In genomic region chr2:66717973-66718372, GRCh38 we compare ENCODE assay signal across 17 cellular contexts.
"Had no signal": no experiment of that assay in that cellular context is flagged by ENCODE, and none has a peak within 500 bp of the region (broad histone marks: within the 10 kb centered on the region; RNA-seq: fewer than 3 reads in every experiment).

No MANE protein-coding gene starts in this region.

- H3K4me1 ChIP-seq: esophagus squamous epithelium, gastroesophageal sphincter, tibial artery, upper lobe of right lung, vagina had no signal

- H3K4me1 Mint-ChIP-seq: naive thymus-derived CD8-positive, alpha-beta T cell had no signal

- H3K36me3 Mint-ChIP-seq: naive thymus-derived CD8-positive, alpha-beta T cell had no signal

- ATAC-seq: effector memory CD8-positive, alpha-beta T cell; gastroesophageal sphincter; left lobe of liver; mucosa of descending colon; naive thymus-derived CD8-positive, alpha-beta T cell; sciatic nerve; upper lobe of right lung had no signal

- H3K36me3 ChIP-seq: esophagus squamous epithelium, gastroesophageal sphincter, neutrophil, tibial artery, upper lobe of right lung, vagina had no signal

- H3K4me3 ChIP-seq: esophagus squamous epithelium, gastroesophageal sphincter, mucosa of descending colon, tibial artery, upper lobe of right lung, vagina had no signal

- H3K27ac ChIP-seq: esophagus squamous epithelium, gastroesophageal sphincter, neutrophil, tibial artery, upper lobe of right lung, vagina had no signal

- DNase-seq: effector memory CD8-positive, alpha-beta T cell; esophagus squamous epithelium; glutamatergic neuron; islet precursor cell; mammary epithelial cell; mucosa of descending colon; naive thymus-derived CD8-positive, alpha-beta T cell; stimulated activated CD4-positive, alpha-beta T cell treated with anti-CD3 and anti-CD28 coated beads, Interleukin-12 subunit alpha, Interleukin-12 subunit beta, amount 100 ng/mL, for 4 hours; stimulated activated naive CD4-positive, alpha-beta T cell treated with Interleukin-2 at 50 U/mL for 16 hours; tibial artery; upper lobe of right lung had no signal

- H3K27me3 ChIP-seq: esophagus squamous epithelium, gastroesophageal sphincter, neutrophil, tibial artery, upper lobe of right lung, vagina had no signal

- H3K27me3 Mint-ChIP-seq: dendritic cell treated with granulocyte-macrophage colony-stimulating factor and Interleukin-4, amounts not matched to agents 40 ng/mL and 50 ng/mL, for 4 days; effector memory CD8-positive, alpha-beta T cell had no signal

- H3K4me3 Mint-ChIP-seq: dendritic cell treated with granulocyte-macrophage colony-stimulating factor and Interleukin-4, amounts not matched to agents 40 ng/mL and 50 ng/mL, for 4 days; effector memory CD8-positive, alpha-beta T cell; naive thymus-derived CD8-positive, alpha-beta T cell had no signal

- H3K9me3 Mint-ChIP-seq: dendritic cell treated with granulocyte-macrophage colony-stimulating factor and Interleukin-4, amounts not matched to agents 40 ng/mL and 50 ng/mL, for 4 days had no signal

- H3K27ac Mint-ChIP-seq: dendritic cell treated with granulocyte-macrophage colony-stimulating factor and Interleukin-4, amounts not matched to agents 40 ng/mL and 50 ng/mL, for 4 days; effector memory CD8-positive, alpha-beta T cell; naive thymus-derived CD8-positive, alpha-beta T cell had no signal
